In genomic region chr4:156972370-156972980, GRCh38 we compare ENCODE assay signal across 10 cellular contexts. TPM values are rescaled to one million over a fixed set of nuclear protein-coding genes. Genes with fewer than 3 reads are reported as not detected.
DNase-seq lines count a peak whose midpoint lies in the region; ATAC-seq, FAIRE-seq and TF ChIP-seq lines count a peak whose summit lies in the region.
"Had no signal": no experiment of that assay in that cellular context is flagged by ENCODE, and none has a peak within 500 bp of the region (broad histone marks: within the 10 kb centered on the region; RNA-seq: fewer than 3 reads in every experiment).

No MANE protein-coding gene starts in this region.

- H3K27me3 Mint-ChIP-seq in naive B cell, result peaks cover 55 to 62% (median 58%) of the 10 kb centered on the region in 3 donors
- peaks cover 43% of the 10 kb centered on the region for H3K27me3 Mint-ChIP-seq in activated T-helper 1 cell treated with anti-CD3 and anti-CD28 coated beads, Interleukin-12 subunit alpha, Interleukin-12 subunit beta, Interleukin-2, Interleukin-4 antibody, amounts not matched to agents 30 ng/mL and 10 ng/mL and 1 ng/mL, durations not matched to agents 14 hours and 24 hours and 36 hours (ENCODE audit: insufficient read depth)

- H3K9me1 ChIP-seq in endothelial cell of umbilical vein (replicated peaks; ENCODE audit: control insufficient read depth, extremely low read depth, insufficient read depth, low read length), result no peaks in the 10 kb centered on the region

- H3K27ac Mint-ChIP-seq in naive B cell, result peak overlapping the region in 1 of 6 donors; percentile 26
- H3K27ac Mint-ChIP-seq in activated T-helper 1 cell treated with anti-CD3 and anti-CD28 coated beads, Interleukin-12 subunit alpha, Interleukin-12 subunit beta, Interleukin-2, Interleukin-4 antibody, amounts not matched to agents 30 ng/mL and 10 ng/mL and 1 ng/mL, durations not matched to agents 14 hours and 24 hours and 36 hours, result no peak overlapping the region

- peak overlapping the region; percentile 87 for H3K9ac ChIP-seq in endothelial cell of umbilical vein (replicated peaks; ENCODE audit: extremely low read depth, insufficient read depth, low read length)

- TF ChIP-seq CTCF in heart right ventricle (IDR thresholded peaks at IDR 0.05) (no peak), endothelial cell of umbilical vein (IDR thresholded peaks at IDR 0.05; ENCODE audit: extremely low read depth in 1 of 2, insufficient read depth in 1 of 2, low read depth in 1 of 2, low read length in 2 of 2) (no peak)

- intact Hi-C loops in heart right ventricle (cut with DNase I) (loop anchor here in 6 of 10 donors (5.0 to 10.0 kb wide), 5 partner anchors 70 to 498 kb away; no protein-coding TSS in a partner anchor), Right ventricle myocardium superior (cut with DNase I) (no loop called here), endothelial cell of umbilical vein (cut with micrococcal nuclease) (loop anchor here (5.0 kb wide), 3 partner anchors 230 to 1020 kb away; partner anchors contain the start of gene CTSO), aorta (cut with DNase I) (loop anchor here (5.0 to 10.0 kb wide), 4 partner anchors 75 to 495 kb away; no protein-coding TSS in a partner anchor)
- intact Hi-C loops in activated T-helper 1 cell treated with anti-CD3 and anti-CD28 coated beads, Interleukin-12 subunit alpha, Interleukin-12 subunit beta, Interleukin-2, Interleukin-4 antibody, amounts not matched to agents 30 ng/mL and 10 ng/mL and 1 ng/mL, durations not matched to agents 14 hours and 24 hours and 36 hours (cut with micrococcal nuclease), result no loop called here

- POLR2A ChIA-PET in endothelial cell of umbilical vein (lab: Charles Lee), result no interaction called here

- FAIRE-seq in endothelial cell of umbilical vein (lab: Jason Lieb, UNC) (no peak), GM19239 (lab: Jason Lieb, UNC) (no peak)

- peak overlapping the region; percentile 27 for H2AFZ ChIP-seq in endothelial cell of umbilical vein (ENCODE audit: low read depth, low read length)

- H3K27ac ChIP-seq in heart right ventricle (peak overlapping the region in 9 of 10 donors; percentile 58 to 90 (median 88)), endothelial cell of umbilical vein (ENCODE audit: insufficient read depth, low read depth, low read length) (no peak overlapping the region), aorta (ENCODE audit: low read depth in 1 of 2, low read length in 2 of 2) (peak overlapping the region; percentile 91 to 98)

- peak overlapping the region; percentile 36 to 86 (median 78) for H3K4me3 ChIP-seq in heart right ventricle
- H3K4me3 ChIP-seq in endothelial cell of umbilical vein (replicated peaks in 1 of 3; ENCODE audit: insufficient read depth in 1 of 3, low read depth in 1 of 3, low read length in 3 of 3), result peak overlapping the region; percentile 18 to 71 (median 53)
- peak overlapping the region; percentile 97 to 99 for H3K4me3 ChIP-seq in aorta (ENCODE audit: low read length in 2 of 2)

- CTCF ChIA-PET in endothelial cell of umbilical vein (lab: Charles Lee), result interaction anchor here (0.8 to 7.0 kb wide), 8 partner anchors 9 to 497 kb away, joined by 3 to 203 read pairs (median 14); no protein-coding TSS in a partner anchor

- H3K9me3 Mint-ChIP-seq in naive B cell, result peaks cover 0 to 8% (median 0%) of the 10 kb centered on the region in 7 donors
- H3K9me3 Mint-ChIP-seq in activated T-helper 1 cell treated with anti-CD3 and anti-CD28 coated beads, Interleukin-12 subunit alpha, Interleukin-12 subunit beta, Interleukin-2, Interleukin-4 antibody, amounts not matched to agents 30 ng/mL and 10 ng/mL and 1 ng/mL, durations not matched to agents 14 hours and 24 hours and 36 hours, result no peaks in the 10 kb centered on the region

- BruUV-seq in endothelial cell of umbilical vein (replicated peaks; lab: Mats Ljungman, UMichigan), result no TSS peak

- H3K4me1 ChIP-seq in heart right ventricle (peaks cover 0 to 46% (median 23%) of the 10 kb centered on the region in 9 donors), endothelial cell of umbilical vein (ENCODE audit: control insufficient read depth, extremely low read depth, insufficient read depth, low read length) (peaks cover 41% of the 10 kb centered on the region), aorta (ENCODE audit: control insufficient read depth in 1 of 2, insufficient read depth in 2 of 2, low read length in 2 of 2) (no peaks in the 10 kb centered on the region)

- H3K36me3 Mint-ChIP-seq in naive B cell, result no peaks in the 10 kb centered on the region
- peaks cover 3% of the 10 kb centered on the region for H3K36me3 Mint-ChIP-seq in activated T-helper 1 cell treated with anti-CD3 and anti-CD28 coated beads, Interleukin-12 subunit alpha, Interleukin-12 subunit beta, Interleukin-2, Interleukin-4 antibody, amounts not matched to agents 30 ng/mL and 10 ng/mL and 1 ng/mL, durations not matched to agents 14 hours and 24 hours and 36 hours (ENCODE audit: low read depth)
- H3K36me3 Mint-ChIP-seq: CD4-positive, CD25-positive, alpha-beta regulatory T cell had no signal

- DNase-seq in heart right ventricle (no peak), Right ventricle myocardium superior (no peak), endothelial cell of umbilical vein (ENCODE audit: low read depth, low spot score) (no peak), naive B cell (no peak), aorta (no peak), GM19239 (ENCODE audit: insufficient read length, low spot score) (no peak), DMS 273 (lab: John Stamatoyannopoulos, UW; ENCODE audit: unreplicated experiment) (no peak)
- no peak for DNase-seq in activated T-helper 1 cell treated with anti-CD3 and anti-CD28 coated beads, Interleukin-12 subunit alpha, Interleukin-12 subunit beta, Interleukin-2, Interleukin-4 antibody, amounts not matched to agents 30 ng/mL and 10 ng/mL and 1 ng/mL, durations not matched to agents 14 hours and 24 hours and 36 hours (ENCODE audit: low spot score)
- DNase-seq: CD4-positive, CD25-positive, alpha-beta regulatory T cell; NCI-H2227 treated with DMSO at 0.1 percent for 48 hours had no signal

- 12 to 14% methylated on average over 8 of the region's 8 CpGs for WGBS in heart right ventricle, 2 donors
- whole genome bisulfite sequencing in aorta, 2 donors, result 1 to 2% methylated on average over 8 of the region's 8 CpGs

- H3K9me3 ChIP-seq in heart right ventricle (no peaks in the 10 kb centered on the region), endothelial cell of umbilical vein (replicated peaks; ENCODE audit: control insufficient read depth, insufficient read depth, low read length) (no peaks in the 10 kb centered on the region), aorta (ENCODE audit: control insufficient read depth, low read length) (no peaks in the 10 kb centered on the region)

- peak overlapping the region; percentile 80 for H3K4me2 ChIP-seq in endothelial cell of umbilical vein (ENCODE audit: insufficient read depth, low read length)

- H4K20me1 ChIP-seq in endothelial cell of umbilical vein (replicated peaks; ENCODE audit: control insufficient read depth, extremely low read depth, insufficient read depth, low read length), result no peaks in the 10 kb centered on the region

- H3K36me3 ChIP-seq in heart right ventricle (no peaks in the 10 kb centered on the region), endothelial cell of umbilical vein (ENCODE audit: control insufficient read depth in 2 of 2, extremely low read depth in 1 of 2, insufficient read depth in 2 of 2, low read length in 2 of 2) (no peaks in the 10 kb centered on the region), aorta (ENCODE audit: control insufficient read depth in 1 of 2, insufficient read depth in 2 of 2, low read length in 1 of 2) (no peaks in the 10 kb centered on the region)

- TF ChIP-seq POLR2A in endothelial cell of umbilical vein (IDR thresholded peaks at IDR 0.05; ENCODE audit: low read depth, low read length), result no peak

- peaks cover 24% of the 10 kb centered on the region for H3K79me2 ChIP-seq in endothelial cell of umbilical vein (ENCODE audit: control insufficient read depth, insufficient read depth, low read length)

- H3K27me3 ChIP-seq in heart right ventricle (peaks cover 0 to 7% (median 0%) of the 10 kb centered on the region in 7 donors), endothelial cell of umbilical vein (ENCODE audit: control insufficient read depth in 2 of 2, insufficient read depth in 2 of 2, low read length in 2 of 2) (no peaks in the 10 kb centered on the region), aorta (ENCODE audit: control insufficient read depth in 1 of 2, insufficient read depth in 2 of 2, low read length in 1 of 2) (no peaks in the 10 kb centered on the region)

- ATAC-seq in heart right ventricle (peak in 1 of 8 donors; percentile 7), Right ventricle myocardium superior (ENCODE audit: poor library complexity) (no peak), naive B cell (ENCODE audit: low read depth in 2 of 2) (no peak), aorta (ENCODE audit: low FRiP score) (no peak)

- peaks cover 11 to 20% (median 16%) of the 10 kb centered on the region in 3 donors for H3K4me1 Mint-ChIP-seq in naive B cell
- peaks cover 7% of the 10 kb centered on the region for H3K4me1 Mint-ChIP-seq in activated T-helper 1 cell treated with anti-CD3 and anti-CD28 coated beads, Interleukin-12 subunit alpha, Interleukin-12 subunit beta, Interleukin-2, Interleukin-4 antibody, amounts not matched to agents 30 ng/mL and 10 ng/mL and 1 ng/mL, durations not matched to agents 14 hours and 24 hours and 36 hours (ENCODE audit: low read depth)

- dilution Hi-C loops in endothelial cell of umbilical vein (cut with MboI; ENCODE audit: extremely low pct_ligation_motif_present, low sequenced_read_pairs), result no loop called here

- peak overlapping the region in 7 of 8 donors; percentile 39 to 84 (median 59) for H3K4me3 Mint-ChIP-seq in naive B cell
- H3K4me3 Mint-ChIP-seq in activated T-helper 1 cell treated with anti-CD3 and anti-CD28 coated beads, Interleukin-12 subunit alpha, Interleukin-12 subunit beta, Interleukin-2, Interleukin-4 antibody, amounts not matched to agents 30 ng/mL and 10 ng/mL and 1 ng/mL, durations not matched to agents 14 hours and 24 hours and 36 hours, result no peak overlapping the region

RNA-seq across cellular contexts. Expression of gene PDGFC, which starts 0.9 kb away (rescaled TPM):
- total RNA-seq in heart right ventricle, result 10 to 100 TPM; 10.1 to 18.2 (median 15.2) TPM
- 1 to 10 TPM; 2.1 to 2.6 TPM for polyA plus RNA-seq in heart right ventricle
- total RNA-seq in Right ventricle myocardium superior, result 14.9 TPM
- total RNA-seq in endothelial cell of umbilical vein, result 5.3 and 6.7 TPM in 2 replicates
- polyA plus RNA-seq in endothelial cell of umbilical vein, result 1.9 and 2.7 TPM in 2 replicates
- polyA plus RNA-seq in endothelial cell of umbilical vein (2011; cell fraction: cytosol; rRNA removed), result 3.2 and 3.4 TPM in 2 replicates
- 5.7 and 6.3 TPM in 2 replicates for polyA plus RNA-seq in endothelial cell of umbilical vein (2011; cell fraction: nucleus; rRNA removed)
- polyA plus RNA-seq in endothelial cell of umbilical vein (2012), result 9.2 and 15.9 TPM in 2 replicates
- 10.5 and 17.8 TPM in 2 replicates for polyA minus RNA-seq in endothelial cell of umbilical vein
- polyA minus RNA-seq in endothelial cell of umbilical vein (2011; cell fraction: cytosol; rRNA and poly(A)+ RNA removed), result not detected
- polyA minus RNA-seq in endothelial cell of umbilical vein (2011; cell fraction: nucleus; rRNA and poly(A)+ RNA removed), result 25.2 and 29.9 TPM in 2 replicates
- under 1 TPM in 2 of 6 donors, not detected in 4; 0.17 to 0.45 TPM for polyA plus RNA-seq in naive B cell (ENCODE audit: low read depth in 6 of 6)
- total RNA-seq in aorta, result 10 to 100 TPM; 45.6 to 51.5 TPM
- 10 to 100 TPM; 11.8 to 12.8 TPM for polyA plus RNA-seq in aorta
- total RNA-seq in activated T-helper 1 cell treated with anti-CD3 and anti-CD28 coated beads, Interleukin-12 subunit alpha, Interleukin-12 subunit beta, Interleukin-2, Interleukin-4 antibody, amounts not matched to agents 30 ng/mL and 10 ng/mL and 1 ng/mL, durations not matched to agents 14 hours and 24 hours and 36 hours, result not detected in 2 replicates
- polyA plus RNA-seq: CD4-positive, CD25-positive, alpha-beta regulatory T cell had no signal

Comparison
In these comparisons a context has a peak if more than half of its experiments do, and no peak if none do; other contexts are left out.
1. intact Hi-C loops: an anchor here in heart right ventricle (5.0 to 10.0 kb wide), endothelial cell of umbilical vein (5.0 kb wide) and aorta (5.0 to 10.0 kb wide); none called in Right ventricle myocardium superior and activated T-helper 1 cell treated with anti-CD3 and anti-CD28 coated beads, Interleukin-12 subunit alpha, Interleukin-12 subunit beta, Interleukin-2, Interleukin-4 antibody, amounts not matched to agents 30 ng/mL and 10 ng/mL and 1 ng/mL, durations not matched to agents 14 hours and 24 hours and 36 hours.